8 cellular contexts compared by ENCODE assay signal in genomic region chr11:250740-251299, GRCh38. TPM values are rescaled to one million over a fixed set of nuclear protein-coding genes. Genes with fewer than 3 reads are reported as not detected.
A peak's percentile ranks its signal among the peaks of the same experiment; 100 is the strongest.
DNase-seq lines count a peak whose midpoint lies in the region; ATAC-seq and TF ChIP-seq lines count a peak whose summit lies in the region.

No MANE protein-coding gene starts in this region.

- no peak overlapping the region for H3K4me3 ChIP-seq in OCI-LY1 (ENCODE audit: low read depth, low read length, poor library complexity, severe bottlenecking)
- no peak overlapping the region for H3K4me3 ChIP-seq in uterus

- H3F3A ChIP-seq in OCI-LY1 (ENCODE audit: insufficient read depth, low read length), result no peaks in the 10 kb centered on the region

- H3K9me3 ChIP-seq in OCI-LY1 (ENCODE audit: low read length), result no peaks in the 10 kb centered on the region
- H3K9me3 ChIP-seq in uterus, result no peaks in the 10 kb centered on the region

- TF ChIP-seq CTCF in OCI-LY1 (IDR thresholded peaks at IDR 0.05; ENCODE audit: low read length) (peak; percentile 76), uterus (IDR thresholded peaks at IDR 0.05) (peak; percentile 39 to 49 (median 42))

- H3K4me2 ChIP-seq in OCI-LY1 (ENCODE audit: low read length), result no peak overlapping the region

- H3K27me3 ChIP-seq in OCI-LY1 (ENCODE audit: insufficient read depth, low read length), result no peaks in the 10 kb centered on the region
- no peaks in the 10 kb centered on the region for H3K27me3 ChIP-seq in uterus

- H3K4me1 ChIP-seq in OCI-LY1 (ENCODE audit: insufficient read depth, low read length, severe bottlenecking), result no peaks in the 10 kb centered on the region
- H3K4me1 ChIP-seq in uterus, result no peaks in the 10 kb centered on the region

- DNase-seq in NCI-H2107 (lab: John Stamatoyannopoulos, UW) (peak; percentile 25), NCI-H2107 treated with DMSO at 0.1 percent for 48 hours (lab: John Stamatoyannopoulos, UW; ENCODE audit: unreplicated experiment) (no peak), fibroblast of the conjunctiva (ENCODE audit: low read depth) (peak; percentile 27), pons (ENCODE audit: low spot score) (peak; percentile 30), uterus (peak in 1 of 2 donors; percentile 46)
- DNase-seq in activated T-cell treated with anti-CD3 and anti-CD28 coated beads, Interleukin-2, amount 50 U/mL, for 48 hours, result peak; percentile 87 to 88

- no peak overlapping the region for H2AFZ ChIP-seq in OCI-LY1 (ENCODE audit: low read length)

- H3K27ac ChIP-seq in OCI-LY1 (ENCODE audit: low read depth, low read length, poor library complexity, severe bottlenecking), result peak overlapping the region; percentile 4
- H3K27ac ChIP-seq in uterus, result no peak overlapping the region

- H4K20me1 ChIP-seq in OCI-LY1 (ENCODE audit: insufficient read depth, low read length), result no peaks in the 10 kb centered on the region

- no peaks in the 10 kb centered on the region for H3K9me2 ChIP-seq in OCI-LY1 (ENCODE audit: low read depth, low read length)

- ATAC-seq in HG02973 (IDR thresholded peaks at IDR 0.05; ENCODE audit: unreplicated experiment), result no peak

- H3K36me3 ChIP-seq in OCI-LY1 (ENCODE audit: insufficient read depth, low read length) (peaks cover 76% of the 10 kb centered on the region), uterus (no peaks in the 10 kb centered on the region)

- no peaks in the 10 kb centered on the region for H3K79me2 ChIP-seq in OCI-LY1 (ENCODE audit: insufficient read depth, low read length)

- TF ChIP-seq POLR2A in uterus (IDR thresholded peaks at IDR 0.05), result no peak

- intact Hi-C loops in uterus (cut with DNase I; ENCODE audit: low total_unique reads), result no loop called here

- H3K9ac ChIP-seq in OCI-LY1 (ENCODE audit: low read length), result no peak overlapping the region

RNA-seq across cellular contexts. Expression of gene PSMD13, which starts 14.0 kb away (rescaled TPM):
- total RNA-seq in uterus, result 10 to 100 TPM; 17.9 to 94.3 (median 78.2) TPM

RNA-seq across cellular contexts. Expression of gene SIRT3, which starts 14.7 kb away (rescaled TPM):
- 10 to 100 TPM in 2 of 4 donors, 1 to 10 TPM in 2; 1.5 to 25.9 (median 9.8) TPM for total RNA-seq in uterus

RNA-seq across cellular contexts. Expression of gene NLRP6, which starts 27.4 kb away (rescaled TPM):
- under 1 TPM in 2 of 4 donors, not detected in 2; 0.30 to 0.51 TPM for total RNA-seq in uterus

RNA-seq across cellular contexts. Expression of gene PGGHG, which starts 38.1 kb away (rescaled TPM):
- total RNA-seq in uterus, result 10 to 100 TPM in 3 of 4 donors, 1 to 10 TPM in 1; 7.9 to 29.1 (median 14.2) TPM

RNA-seq across cellular contexts. Expression of gene RIC8A, which starts 43.3 kb away (rescaled TPM):
- total RNA-seq in uterus, result 100 to 1,000 TPM in 2 of 4 donors, 10 to 100 TPM in 2; 84.5 to 376 (median 192) TPM
